In the genomic region with DNA sequence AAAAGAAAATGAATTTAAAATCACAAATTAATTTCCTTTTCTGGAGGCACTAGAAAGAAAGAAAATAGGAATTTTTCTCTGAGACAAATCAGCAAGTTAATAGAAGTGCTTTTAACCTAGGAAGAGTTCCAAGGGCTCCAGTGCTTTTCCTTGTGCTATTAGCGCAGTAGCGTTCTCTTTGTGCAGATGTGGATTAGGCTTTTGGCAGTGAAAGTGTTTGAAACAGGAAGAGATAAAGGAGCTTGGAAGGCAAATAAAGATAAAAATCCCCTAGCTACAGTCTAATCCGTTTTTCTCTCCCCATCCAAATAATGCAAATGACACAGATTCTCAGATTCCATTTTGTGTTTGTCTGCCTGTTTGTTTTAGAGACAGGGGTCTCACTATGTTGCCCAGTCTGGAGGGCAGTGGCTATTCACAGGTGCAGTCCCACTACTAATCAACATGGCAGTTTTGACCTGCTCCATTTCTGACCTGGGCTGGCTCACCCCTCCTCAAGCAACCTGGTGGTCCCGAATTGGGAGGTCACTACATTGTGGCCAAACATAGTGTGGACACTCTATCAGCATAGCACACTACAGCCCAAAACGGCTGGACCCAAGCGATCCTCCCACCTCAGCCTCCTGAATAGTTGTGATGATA, we compare ENCODE assay signal across 22 cellular contexts.
"Had no signal": no experiment of that assay in that cellular context is flagged by ENCODE, and none has a peak within 500 bp of the region (broad histone marks: within the 10 kb centered on the region; RNA-seq: fewer than 3 reads in every experiment).

No MANE protein-coding gene starts in this region.

- H3K9me3 Mint-ChIP-seq: activated CD4-positive, alpha-beta memory T cell treated with anti-CD3 and anti-CD28 coated beads, Interleukin-2, amount 10 ng/mL, durations not matched to agents 7 days and 5 days; activated naive CD4-positive, alpha-beta T cell treated with anti-CD3 and anti-CD28 coated beads, Interleukin-2, amount 10 ng/mL, durations not matched to agents 7 days and 5 days; dendritic cell treated with granulocyte-macrophage colony-stimulating factor and Interleukin-4, amounts not matched to agents 40 ng/mL and 50 ng/mL, for 4 days; nephron; stimulated activated naive CD8-positive, alpha-beta T cell treated with anti-CD3 and anti-CD28 coated beads, Interleukin-15, amount 100 ng/mL, for 72 hours had no signal

- H3K4me3 ChIP-seq: body of pancreas, cardiac muscle cell, esophagus muscularis mucosa, heart right ventricle, right lobe of liver, skin epidermis, tibial artery had no signal

- H3K27ac Mint-ChIP-seq: activated CD4-positive, alpha-beta memory T cell treated with anti-CD3 and anti-CD28 coated beads, Interleukin-2, amount 10 ng/mL, durations not matched to agents 7 days and 5 days; activated naive CD4-positive, alpha-beta T cell treated with anti-CD3 and anti-CD28 coated beads, Interleukin-2, amount 10 ng/mL, durations not matched to agents 7 days and 5 days; activated T-cell treated with anti-CD3 and anti-CD28 coated beads, Interleukin-2, amount 50 U/mL, for 72 hours; dendritic cell treated with granulocyte-macrophage colony-stimulating factor and Interleukin-4, amounts not matched to agents 40 ng/mL and 50 ng/mL, for 4 days; nephron; stimulated activated naive CD8-positive, alpha-beta T cell treated with anti-CD3 and anti-CD28 coated beads, Interleukin-15, amount 100 ng/mL, for 72 hours; T-helper 17 cell had no signal

- H3K4me3 Mint-ChIP-seq: activated CD4-positive, alpha-beta memory T cell treated with anti-CD3 and anti-CD28 coated beads, Interleukin-2, amount 10 ng/mL, durations not matched to agents 7 days and 5 days; activated naive CD4-positive, alpha-beta T cell treated with anti-CD3 and anti-CD28 coated beads, Interleukin-2, amount 10 ng/mL, durations not matched to agents 7 days and 5 days; activated T-cell treated with anti-CD3 and anti-CD28 coated beads, Interleukin-2, amount 50 U/mL, for 72 hours; dendritic cell treated with granulocyte-macrophage colony-stimulating factor and Interleukin-4, amounts not matched to agents 40 ng/mL and 50 ng/mL, for 4 days; nephron; stimulated activated naive CD8-positive, alpha-beta T cell treated with anti-CD3 and anti-CD28 coated beads, Interleukin-15, amount 100 ng/mL, for 72 hours; T-helper 17 cell had no signal

- H3K9me3 ChIP-seq: body of pancreas, esophagus muscularis mucosa, heart right ventricle, right lobe of liver, tibial artery had no signal

- H3K4me1 Mint-ChIP-seq: activated CD4-positive, alpha-beta memory T cell treated with anti-CD3 and anti-CD28 coated beads, Interleukin-2, amount 10 ng/mL, durations not matched to agents 7 days and 5 days; activated naive CD4-positive, alpha-beta T cell treated with anti-CD3 and anti-CD28 coated beads, Interleukin-2, amount 10 ng/mL, durations not matched to agents 7 days and 5 days; stimulated activated naive CD8-positive, alpha-beta T cell treated with anti-CD3 and anti-CD28 coated beads, Interleukin-15, amount 100 ng/mL, for 72 hours; T-helper 17 cell had no signal

- DNase-seq: activated CD4-positive, alpha-beta memory T cell treated with anti-CD3 and anti-CD28 coated beads, Interleukin-2, amount 10 ng/mL, durations not matched to agents 7 days and 5 days; activated CD4-positive, alpha-beta T cell treated with anti-CD3 and anti-CD28 coated beads for 48 hours; activated effector memory CD4-positive, alpha-beta T cell treated with anti-CD3 and anti-CD28 coated beads, Interleukin-2, amount 50 U/mL, for 16 hours; activated naive CD4-positive, alpha-beta T cell treated with anti-CD3 and anti-CD28 coated beads, Interleukin-2, amount 10 ng/mL, durations not matched to agents 7 days and 5 days; activated T-cell treated with anti-CD3 and anti-CD28 coated beads, Interleukin-2, amount 50 U/mL, for 72 hours; body of pancreas; effector memory CD4-positive, alpha-beta T cell; heart right ventricle; kidney; mammary epithelial cell; nucleus accumbens; right lobe of liver; stimulated activated CD4-positive, alpha-beta T cell treated with anti-CD3 and anti-CD28 coated beads, Interleukin-1b, Interleukin-23, amount 100 ng/mL, for 48 hours; stimulated activated naive CD8-positive, alpha-beta T cell treated with anti-CD3 and anti-CD28 coated beads, Interleukin-15, amount 100 ng/mL, for 72 hours; SW 1271; T-helper 17 cell; tibial artery had no signal

- H3K36me3 ChIP-seq: cardiac muscle cell, esophagus muscularis mucosa, heart right ventricle, right lobe of liver, tibial artery had no signal

- H3K4me1 ChIP-seq: body of pancreas, heart right ventricle, right lobe of liver had no signal

- H3K27me3 Mint-ChIP-seq: activated CD4-positive, alpha-beta memory T cell treated with anti-CD3 and anti-CD28 coated beads, Interleukin-2, amount 10 ng/mL, durations not matched to agents 7 days and 5 days; activated naive CD4-positive, alpha-beta T cell treated with anti-CD3 and anti-CD28 coated beads, Interleukin-2, amount 10 ng/mL, durations not matched to agents 7 days and 5 days; dendritic cell treated with granulocyte-macrophage colony-stimulating factor and Interleukin-4, amounts not matched to agents 40 ng/mL and 50 ng/mL, for 4 days; stimulated activated naive CD8-positive, alpha-beta T cell treated with anti-CD3 and anti-CD28 coated beads, Interleukin-15, amount 100 ng/mL, for 72 hours had no signal

- ATAC-seq: activated T-cell treated with anti-CD3 and anti-CD28 coated beads, Interleukin-2, amount 50 U/mL, for 72 hours; body of pancreas; stimulated activated naive CD8-positive, alpha-beta T cell treated with anti-CD3 and anti-CD28 coated beads, Interleukin-15, amount 100 ng/mL, for 72 hours; T-helper 17 cell had no signal

- H3K36me3 Mint-ChIP-seq: activated naive CD4-positive, alpha-beta T cell treated with anti-CD3 and anti-CD28 coated beads, Interleukin-2, amount 10 ng/mL, durations not matched to agents 7 days and 5 days had no signal

- H3K27ac ChIP-seq: body of pancreas, cardiac muscle cell, esophagus muscularis mucosa, heart right ventricle, right lobe of liver, skin epidermis, tibial artery had no signal

- H3K27me3 ChIP-seq: body of pancreas, cardiac muscle cell, esophagus muscularis mucosa, heart right ventricle, right lobe of liver, tibial artery had no signal
